Comparison of ENCODE assay signal across 14 cellular contexts in the genomic region with DNA sequence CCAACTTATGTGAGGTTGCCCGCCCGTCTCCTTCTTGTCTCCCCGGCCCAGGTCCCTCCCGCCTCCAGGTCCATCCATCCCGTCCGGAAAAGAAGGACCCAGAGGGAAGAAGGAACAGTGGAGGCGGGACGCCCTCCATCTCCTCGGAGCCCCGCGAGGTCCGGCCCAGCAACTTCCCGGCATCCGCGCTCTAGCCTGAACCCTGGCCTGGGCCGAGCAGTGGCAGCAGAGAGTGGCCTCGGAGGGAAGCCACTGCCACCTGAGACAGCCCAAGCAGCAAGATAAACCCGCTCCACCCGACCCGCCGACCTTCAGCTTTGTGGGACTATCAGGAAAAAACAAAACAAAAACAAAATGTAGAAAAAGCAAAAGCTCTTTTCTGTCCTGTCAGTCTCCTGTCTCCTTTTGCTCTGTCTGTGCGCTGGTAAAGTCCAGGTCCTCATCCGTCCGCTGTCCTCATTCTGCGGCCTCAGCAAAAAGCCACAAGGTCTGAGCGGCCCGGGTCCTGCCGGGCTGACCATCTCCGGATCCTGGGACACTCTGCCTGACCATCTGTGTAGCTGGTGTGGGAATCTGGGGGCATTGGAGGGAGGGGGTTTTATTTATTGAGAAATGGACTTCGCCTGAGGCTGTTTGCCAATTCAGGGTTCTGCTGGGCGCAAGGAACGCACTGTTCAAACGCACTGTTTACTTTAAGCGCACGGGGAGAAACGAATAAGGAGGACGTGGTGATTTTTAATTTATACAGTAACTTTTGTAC. TPM values are rescaled to one million over a fixed set of nuclear protein-coding genes. Genes with fewer than 3 reads are reported as not detected.
DNase-seq lines count a peak whose midpoint lies in the region; TF ChIP-seq lines count a peak whose summit lies in the region.
"Had no signal": no experiment of that assay in that cellular context is flagged by ENCODE, and none has a peak within 500 bp of the region (broad histone marks: within the 10 kb centered on the region; RNA-seq: fewer than 3 reads in every experiment).

No MANE protein-coding gene starts in this region.

- no peaks in the 10 kb centered on the region for H3K9me3 ChIP-seq in NT2/D1 (ENCODE audit: insufficient read depth, low read length)
- no peaks in the 10 kb centered on the region for H3K9me3 ChIP-seq in MM.1S (replicated peaks; ENCODE audit: insufficient read depth, low read length)
- H3K9me3 ChIP-seq: neutrophil, thoracic aorta had no signal

- peaks cover 11% of the 10 kb centered on the region for H3K4me1 Mint-ChIP-seq in progenitor cell of endocrine pancreas (ENCODE audit: low read depth)

- H3K4me1 ChIP-seq in NT2/D1 (ENCODE audit: insufficient read depth, insufficient read length) (peaks cover 33% of the 10 kb centered on the region), MM.1S (ENCODE audit: low read length) (0 out of 2 replicates have a peak, but pooled peaks cover 6% of the 10 kb centered on the region)

- peak overlapping the region; percentile 16 for H3K27ac Mint-ChIP-seq in progenitor cell of endocrine pancreas

- peaks cover 98% of the 10 kb centered on the region for H3K27me3 Mint-ChIP-seq in progenitor cell of endocrine pancreas

- H3K27me3 ChIP-seq in NT2/D1 (ENCODE audit: insufficient read depth, insufficient read length) (peaks cover 100% of the 10 kb centered on the region), MM.1S (replicated peaks; ENCODE audit: insufficient read depth, low read length) (peaks cover 93% of the 10 kb centered on the region)

- no peak overlapping the region for H3K4me2 ChIP-seq in MM.1S (ENCODE audit: low read depth, low read length)

- TF ChIP-seq CTCF in progenitor cell of endocrine pancreas (IDR thresholded peaks at IDR 0.05; ENCODE audit: unreplicated experiment) (no peak), MM.1S (IDR thresholded peaks at IDR 0.05; ENCODE audit: low read length) (no peak)

- H3F3A ChIP-seq in MM.1S (ENCODE audit: insufficient read depth, low read length): no peaks in the 10 kb centered on the region

- no peak overlapping the region for H2AFZ ChIP-seq in MM.1S (ENCODE audit: low read length)

- no peaks in the 10 kb centered on the region for H3K9me2 ChIP-seq in MM.1S (replicated peaks; ENCODE audit: insufficient read depth, low read length)

- H3K79me2 ChIP-seq in MM.1S (ENCODE audit: low read length): no peaks in the 10 kb centered on the region

- no peak overlapping the region for H3K27ac ChIP-seq in MM.1S (ENCODE audit: low read length)
- H3K27ac ChIP-seq: neutrophil had no signal

- no peaks in the 10 kb centered on the region for H3K36me3 Mint-ChIP-seq in progenitor cell of endocrine pancreas (ENCODE audit: insufficient read depth)

- no peaks in the 10 kb centered on the region for H3K9me3 Mint-ChIP-seq in progenitor cell of endocrine pancreas (ENCODE audit: low read depth)

- H4K20me1 ChIP-seq in MM.1S (ENCODE audit: insufficient read depth, low read length): no peaks in the 10 kb centered on the region

- H3K4me3 Mint-ChIP-seq in progenitor cell of endocrine pancreas (ENCODE audit: low read depth): peak overlapping the region; percentile 4

- no peaks in the 10 kb centered on the region for H3K36me3 ChIP-seq in NT2/D1 (ENCODE audit: insufficient read depth, insufficient read length, low read length)
- no peaks in the 10 kb centered on the region for H3K36me3 ChIP-seq in MM.1S (replicated peaks; ENCODE audit: insufficient read depth, low read length)
- H3K36me3 ChIP-seq: neutrophil, thoracic aorta had no signal

- peak; percentile 25 for DNase-seq in activated CD4-positive, alpha-beta T cell treated with anti-CD3 and anti-CD28 coated beads for 48 hours
- no peak for DNase-seq in activated CD4-positive, alpha-beta T cell treated with anti-CD3 and anti-CD28 coated beads, Interleukin-2, amount 50 U/mL, for 4 hours
- no peak for DNase-seq in NT2/D1 (ENCODE audit: low read depth, low spot score)
- DNase-seq in fibroblast of peridontal ligament (ENCODE audit: extremely low read depth): peak; percentile 74
- no peak for DNase-seq in progenitor cell of endocrine pancreas (ENCODE audit: low spot score, unreplicated experiment)
- no peak for DNase-seq in MM.1S
- DNase-seq in activated effector memory CD4-positive, alpha-beta T cell treated with anti-CD3 and anti-CD28 coated beads, Interleukin-2, amount 50 U/mL, for 16 hours: no peak
- DNase-seq in NCI-H187 (lab: John Stamatoyannopoulos, UW): no peak
- DNase-seq: effector CD8-positive, alpha-beta T cell; NCI-H1694 treated with DMSO at 0.1 percent for 48 hours; stimulated activated CD4-positive, alpha-beta T cell treated with anti-CD3 and anti-CD28 coated beads, Interleukin-4, amount 100 ng/mL, for 24 hours; T1000 had no signal

- peak overlapping the region; percentile 6 for H3K4me3 ChIP-seq in NT2/D1 (ENCODE audit: insufficient read length, low read depth)
- no peak overlapping the region for H3K4me3 ChIP-seq in MM.1S (ENCODE audit: low read length)
- H3K4me3 ChIP-seq: thoracic aorta had no signal

- H3K9ac ChIP-seq in NT2/D1 (ENCODE audit: insufficient read length, low read depth) (no peak overlapping the region), MM.1S (ENCODE audit: low read length) (no peak overlapping the region)

RNA-seq across cellular contexts. Expression of a gene that starts 3.1 kb away (rescaled TPM):
- 1.7 and 4.1 TPM in 2 replicates for total RNA-seq in progenitor cell of endocrine pancreas

RNA-seq across cellular contexts. Expression of a gene that starts 14.3 kb away (rescaled TPM):
- 1.7 and 3.4 TPM in 2 replicates for total RNA-seq in progenitor cell of endocrine pancreas

Comparison
In these comparisons a context has a peak if more than half of its experiments do, and no peak if none do; other contexts are left out.
1. DNase-seq: peak in activated CD4-positive, alpha-beta T cell treated with anti-CD3 and anti-CD28 coated beads for 48 hours (single experiment) and fibroblast of peridontal ligament (single experiment); none in activated CD4-positive, alpha-beta T cell treated with anti-CD3 and anti-CD28 coated beads, Interleukin-2, amount 50 U/mL, for 4 hours (0 of 2), NT2/D1 (single experiment), progenitor cell of endocrine pancreas (single experiment), MM.1S (single experiment), activated effector memory CD4-positive, alpha-beta T cell treated with anti-CD3 and anti-CD28 coated beads, Interleukin-2, amount 50 U/mL, for 16 hours (single experiment) and NCI-H187 (0 of 2).